12 cellular contexts compared by ENCODE assay signal in genomic region chr1:230824571-230825060, GRCh38. TPM values are rescaled to one million over a fixed set of nuclear protein-coding genes. Genes with fewer than 3 reads are reported as not detected.
DNase-seq lines count a peak whose midpoint lies in the region; ATAC-seq, FAIRE-seq and TF ChIP-seq lines count a peak whose summit lies in the region.
"Had no signal": no experiment of that assay in that cellular context is flagged by ENCODE, and none has a peak within 500 bp of the region (broad histone marks: within the 10 kb centered on the region; RNA-seq: fewer than 3 reads in every experiment).

No MANE protein-coding gene starts in this region.

- FAIRE-seq in K562 (lab: Jason Lieb, UNC), result no peak
- FAIRE-seq: A204.1, H1 had no signal

- CTCF ChIA-PET in K562 (lab: Yijun Ruan, JAX; ENCODE audit: low intra/inter-chr PET ratio), result no interaction called here

- BruUV-seq in K562 (replicated peaks; lab: Mats Ljungman, UMichigan), result no TSS peak

- no peak overlapping the region for H3K4me2 ChIP-seq in K562 (ENCODE audit: insufficient read depth, low read length)

- TF ChIP-seq CTCF in K562 (IDR thresholded peaks at IDR 0.05 in 2 of 3, conservative IDR thresholded peaks at IDR 0.05 in 1 of 3; ENCODE audit: insufficient read depth in 2 of 3, low read depth in 1 of 3, low read length in 3 of 3), result no peak
- TF ChIP-seq CTCF in left lung (IDR thresholded peaks at IDR 0.05), result no peak
- no peak for TF ChIP-seq CTCF in tibial nerve (IDR thresholded peaks at IDR 0.05)

- intact Hi-C loops in K562 (cut with micrococcal nuclease) (no loop called here), left lung (cut with DNase I) (no loop called here)

- no peak overlapping the region for H3K4me3 ChIP-seq in K562
- no peak overlapping the region for H3K4me3 ChIP-seq in left lung
- H3K4me3 ChIP-seq in tibial nerve, result no peak overlapping the region

- H3K9me3 ChIP-seq in K562 (replicated peaks; ENCODE audit: control insufficient read depth, insufficient read depth, low read depth, low read length) (no peaks in the 10 kb centered on the region), left lung (no peaks in the 10 kb centered on the region), tibial nerve (no peaks in the 10 kb centered on the region)

- DNase-seq in DMS53 (lab: John Stamatoyannopoulos, UW), result peak; percentile 36
- DNase-seq in DMS53 treated with DMSO at 0.1 percent for 48 hours (lab: John Stamatoyannopoulos, UW; ENCODE audit: unreplicated experiment), result no peak
- no peak for DNase-seq in K562 (ENCODE audit: extremely low read depth in 1 of 4, low spot score in 3 of 4)
- DNase-seq in left lung, result no peak
- DNase-seq in tibial nerve (ENCODE audit: low spot score in 2 of 2), result no peak
- no peak for DNase-seq in NCI-H1694 treated with DMSO at 0.1 percent for 48 hours (lab: John Stamatoyannopoulos, UW)
- DNase-seq: activated CD8-positive, alpha-beta memory T cell treated with anti-CD3 and anti-CD28 coated beads, Interleukin-2, amount 10 ng/mL, durations not matched to agents 7 days and 5 days; NCI-H748 treated with DMSO at 0.1 percent for 48 hours had no signal

- POLR2A ChIA-PET in K562 (lab: Yijun Ruan, JAX), result no interaction called here

- no peak overlapping the region for H3K9ac ChIP-seq in K562 (ENCODE audit: insufficient read depth in 1 of 2, low read depth in 2 of 2, low read length in 2 of 2)

- peaks cover 0 to 6% of the 10 kb centered on the region in 2 experiments; a peak in 3 of 5 replicates for H3K4me1 ChIP-seq in K562 (replicated peaks in 1 of 2; ENCODE audit: control insufficient read depth in 2 of 2, insufficient read depth in 2 of 2, low read length in 2 of 2)
- peaks cover 11 to 12% of the 10 kb centered on the region in 2 donors for H3K4me1 ChIP-seq in left lung
- peaks cover 0 to 80% (median 43%) of the 10 kb centered on the region in 4 donors for H3K4me1 ChIP-seq in tibial nerve

- H3K9me1 ChIP-seq in K562 (ENCODE audit: control insufficient read depth, insufficient read depth, low read length), result no peaks in the 10 kb centered on the region

- H3K79me2 ChIP-seq in K562 (ENCODE audit: control insufficient read depth, insufficient read depth, low read length), result no peaks in the 10 kb centered on the region

- no peaks in the 10 kb centered on the region for H3K36me3 ChIP-seq in K562 (ENCODE audit: control insufficient read depth, insufficient read depth, low read length)
- H3K36me3 ChIP-seq in left lung, result no peaks in the 10 kb centered on the region
- no peaks in the 10 kb centered on the region for H3K36me3 ChIP-seq in tibial nerve

- no peak overlapping the region; the same call in 1 of the 2 replicates for H2AFZ ChIP-seq in K562 (ENCODE audit: low read depth, low read length)

- no peaks in the 10 kb centered on the region for H4K20me1 ChIP-seq in K562 (replicated peaks; ENCODE audit: control insufficient read depth, insufficient read depth, low read length)

- H3K27ac ChIP-seq in K562 (ENCODE audit: extremely low read depth, low read depth, low read length) (no peak overlapping the region), left lung (no peak overlapping the region), tibial nerve (peak overlapping the region in 3 of 4 donors; percentile 32 to 86 (median 83))

- no peak for ATAC-seq in K562
- peak; percentile 10 for ATAC-seq in left lung
- no peak for ATAC-seq in HG03565 (IDR thresholded peaks at IDR 0.05; ENCODE audit: unreplicated experiment)
- ATAC-seq in HG03439 (IDR thresholded peaks at IDR 0.05; ENCODE audit: unreplicated experiment), result no peak
- ATAC-seq: activated CD8-positive, alpha-beta memory T cell treated with anti-CD3 and anti-CD28 coated beads, Interleukin-2, amount 10 ng/mL, durations not matched to agents 7 days and 5 days had no signal

- 19% methylated on average over 6 of the region's 6 CpGs for WGBS in K562 (ENCODE audit: insufficient coverage, low coverage, missing lambda C conversion rate)
- WGBS in tibial nerve, 2 donors, result 81 to 90% methylated on average over 6 of the region's 6 CpGs

- TF ChIP-seq EP300 in K562 (IDR thresholded peaks at IDR 0.05; ENCODE audit: low read length) (no peak), tibial nerve (IDR thresholded peaks at IDR 0.05) (no peak)

- TF ChIP-seq POLR2A in K562 (conservative IDR thresholded peaks at IDR 0.05) (no peak), tibial nerve (IDR thresholded peaks at IDR 0.05) (no peak)

- H3K27me3 ChIP-seq in K562 (ENCODE audit: control insufficient read depth in 2 of 2, insufficient read depth in 2 of 2, low read length in 2 of 2) (peaks cover 26 to 59% of the 10 kb centered on the region in 2 experiments; a peak in 4 of 5 replicates), left lung (no peaks in the 10 kb centered on the region), tibial nerve (no peaks in the 10 kb centered on the region)

- in situ Hi-C loops in K562 (cut with MboI), result no loop called here

- TF ChIP-seq RAD21 in K562 (CRISPR knock-in tag; conservative IDR thresholded peaks at IDR 0.05 in 1 of 2, IDR thresholded peaks at IDR 0.05 in 1 of 2), result no peak

TF ChIP-seq in K562, 482 proteins besides CTCF, POLR2A, EP300 and RAD21:
- TF ChIP-seq MEF2D (tag; conservative IDR thresholded peaks at IDR 0.05; ENCODE audit: low read depth) (no peak), ZNF239 (CRISPR knock-in tag; IDR thresholded peaks at IDR 0.05) (no peak), ZKSCAN8 (CRISPR knock-in tag; IDR thresholded peaks at IDR 0.05) (0 out of 2 replicates have a peak, but pooled peaks have one; percentile 45), ZNF589 (CRISPR knock-in tag; IDR thresholded peaks at IDR 0.05; ENCODE audit: low read depth) (peak; percentile 64; the same call in 1 of the 2 replicates), NUFIP1 (IDR thresholded peaks at IDR 0.05; ENCODE audit: partially characterized antibody) (no peak), SLC30A9 (CRISPR knock-in tag; IDR thresholded peaks at IDR 0.05) (no peak), TCFL5 (CRISPR knock-in tag; conservative IDR thresholded peaks at IDR 0.05) (no peak), ELF1 (tag; IDR thresholded peaks at IDR 0.05) (no peak)

RNA-seq across cellular contexts. Expression of gene C1orf198, which starts 43.7 kb away (rescaled TPM):
- total RNA-seq in K562 (2011; cell fraction: chromatin; rRNA removed; ENCODE audit: low replicate concordance), result 4.8 and 5.8 TPM in 2 replicates
- total RNA-seq in K562 (2011; cell fraction: nucleolus; rRNA removed), result 4.3 and 4.8 TPM in 2 replicates
- 5.3 and 6.9 TPM in 2 replicates for total RNA-seq in K562 (2011; cell fraction: nucleoplasm; rRNA removed)
- 10.8 and 11.9 TPM in 2 replicates for total RNA-seq in K562 (2014; rRNA removed)
- 7.6 and 7.9 TPM in 2 replicates for total RNA-seq in K562 (2014; rRNA removed; fragmentation: Illumina TruSeq; extraction: Trizol)
- 9.5 and 10.2 TPM in 2 replicates for total RNA-seq in K562 (2015; rRNA removed; fragmentation: Illumina TruSeq; extraction: Trizol)
- 13.4 and 15.3 TPM in 2 replicates for total RNA-seq in K562 (2021)
- polyA plus RNA-seq in K562 (2011; rRNA removed), result 8.6 and 15.1 TPM in 2 replicates
- 10.8 and 13.9 TPM in 2 replicates for polyA plus RNA-seq in K562 (2011; cell fraction: cytosol; rRNA removed)
- 5.1 and 6.2 TPM in 2 replicates for polyA plus RNA-seq in K562 (2011; cell fraction: nucleus; rRNA removed)
- polyA plus RNA-seq in K562 (2012), result 7.7 and 9.1 TPM in 2 replicates
- 10.7 and 11.2 TPM in 2 replicates for polyA plus RNA-seq in K562 (2014; fragmentation: Illumina TruSeq; extraction: Trizol)
- polyA plus RNA-seq in K562 (2014; fragmentation: Nextera tagmentation; extraction: Ambion mirVana), result 1 to 10 TPM; 2.0 to 2.2 TPM
- 10.4 and 13.5 TPM in 2 replicates for polyA plus RNA-seq in K562 (2014; rRNA removed)
- 8.2 and 19.0 TPM in 2 replicates for polyA minus RNA-seq in K562 (2011; rRNA and poly(A)+ RNA removed)
- 8.6 and 14.5 TPM in 2 replicates for polyA minus RNA-seq in K562 (2011; cell fraction: cytosol; rRNA and poly(A)+ RNA removed)
- 4.8 TPM in 2 replicates for polyA minus RNA-seq in K562 (2011; cell fraction: nucleus; rRNA and poly(A)+ RNA removed)
- total RNA-seq in left lung, result 100 to 1,000 TPM in 1 of 2 donors, 10 to 100 TPM in 1; 36.2 to 116 TPM
- 100 to 1,000 TPM in 3 of 4 donors, 10 to 100 TPM in 1; 91.9 to 162 (median 113) TPM for total RNA-seq in tibial nerve

Comparison
In these comparisons a context has a peak if more than half of its experiments do, and no peak if none do; other contexts are left out.
1. H3K27ac ChIP-seq: peak in tibial nerve (3 of 4); none in K562 (single experiment) and left lung (0 of 2).